Comparison of ENCODE assay signal across 8 cellular contexts in genomic region chr19:37999309-38000213, GRCh38.
DNase-seq lines count a peak whose midpoint lies in the region; ATAC-seq and TF ChIP-seq lines count a peak whose summit lies in the region.

No MANE protein-coding gene starts in this region.

- TF ChIP-seq EP300 in esophagus muscularis mucosa (IDR thresholded peaks at IDR 0.05): no peak

- H3K27me3 Mint-ChIP-seq in nephron (ENCODE audit: low read depth): no peaks in the 10 kb centered on the region

- no peaks in the 10 kb centered on the region for H3K27me3 ChIP-seq in esophagus muscularis mucosa

- no peak for TF ChIP-seq POLR2A in esophagus muscularis mucosa (IDR thresholded peaks at IDR 0.05; ENCODE audit: low read depth)

- no peaks in the 10 kb centered on the region for H3K36me3 ChIP-seq in esophagus muscularis mucosa

- H3K27ac ChIP-seq in esophagus muscularis mucosa (replicated peaks in 1 of 4): peak overlapping the region; percentile 17 to 45 (median 26)

- H3K4me1 Mint-ChIP-seq in nephron: peaks cover 9% of the 10 kb centered on the region

- H3K4me3 Mint-ChIP-seq in nephron: peak overlapping the region in 1 of 3 experiments; percentile 24

- H3K27ac Mint-ChIP-seq in nephron: peak overlapping the region; percentile 64 to 80 (median 65)

- WGBS in esophagus muscularis mucosa: 61% methylated on average over 19 of the region's 20 CpGs

- no peaks in the 10 kb centered on the region for H3K9me3 ChIP-seq in esophagus muscularis mucosa

- ATAC-seq in HG03039 (IDR thresholded peaks at IDR 0.05; ENCODE audit: unreplicated experiment): no peak

- H3K4me1 ChIP-seq in esophagus muscularis mucosa: peaks cover 18 to 31% (median 26%) of the 10 kb centered on the region in 4 donors

- TF ChIP-seq CTCF in AG09319 (IDR thresholded peaks at IDR 0.05; ENCODE audit: low read depth, low read length): no peak
- TF ChIP-seq CTCF in esophagus muscularis mucosa (IDR thresholded peaks at IDR 0.05): no peak
- TF ChIP-seq CTCF in nephron (IDR thresholded peaks at IDR 0.05; ENCODE audit: unreplicated experiment in 3 of 3): no peak

- intact Hi-C loops in esophagus muscularis mucosa (cut with DNase I): no loop called here

- H3K9me3 Mint-ChIP-seq in nephron: no peaks in the 10 kb centered on the region

- H3K4me3 ChIP-seq in esophagus muscularis mucosa: no peak overlapping the region

- DNase-seq in AG09319 (ENCODE audit: extremely low read depth, low read depth) (peak; percentile 85), esophagus muscularis mucosa (ENCODE audit: extremely low spot score) (no peak), NCI-H748 (lab: John Stamatoyannopoulos, UW; ENCODE audit: unreplicated experiment) (no peak), D341Med (ENCODE audit: low spot score) (no peak), NCI-H1105 treated with DMSO at 0.1 percent for 48 hours (lab: John Stamatoyannopoulos, UW) (no peak)

- H3K36me3 Mint-ChIP-seq in nephron (ENCODE audit: low read depth): no peaks in the 10 kb centered on the region

TF ChIP-seq in PFSK-1, 5 proteins besides CTCF, POLR2A, EP300 and RAD21:
- TF ChIP-seq REST (IDR thresholded peaks at IDR 0.05; ENCODE audit: insufficient read depth in 1 of 2, low read depth in 2 of 2, low read length in 2 of 2) (no peak), POLR2AphosphoS5 (IDR thresholded peaks at IDR 0.05; ENCODE audit: low read depth, low read length) (no peak), TAF1 (IDR thresholded peaks at IDR 0.05; ENCODE audit: borderline replicate concordance, insufficient read depth, low read length) (no peak), FOXP2 (optimal IDR thresholded peaks at IDR 0.05; ENCODE audit: borderline replicate concordance, extremely low read depth, extremely low read length, insufficient read depth) (peak; percentile 49), SIN3A (IDR thresholded peaks at IDR 0.05; ENCODE audit: borderline replicate concordance, insufficient read depth, low read length) (no peak)
TF ChIP-seq in PFSK-1: peak in this region for 1.
